ENCODE assay signal across 1 cellular context in genomic region chr21:29647353-29647781, GRCh38.
TF ChIP-seq lines count a peak whose summit lies in the region.

No MANE protein-coding gene starts in this region.

TF ChIP-seq in K562, 482 proteins besides CTCF, POLR2A, EP300 and RAD21 (continued from another document and continues in another):
- TF ChIP-seq, protein P1, sequence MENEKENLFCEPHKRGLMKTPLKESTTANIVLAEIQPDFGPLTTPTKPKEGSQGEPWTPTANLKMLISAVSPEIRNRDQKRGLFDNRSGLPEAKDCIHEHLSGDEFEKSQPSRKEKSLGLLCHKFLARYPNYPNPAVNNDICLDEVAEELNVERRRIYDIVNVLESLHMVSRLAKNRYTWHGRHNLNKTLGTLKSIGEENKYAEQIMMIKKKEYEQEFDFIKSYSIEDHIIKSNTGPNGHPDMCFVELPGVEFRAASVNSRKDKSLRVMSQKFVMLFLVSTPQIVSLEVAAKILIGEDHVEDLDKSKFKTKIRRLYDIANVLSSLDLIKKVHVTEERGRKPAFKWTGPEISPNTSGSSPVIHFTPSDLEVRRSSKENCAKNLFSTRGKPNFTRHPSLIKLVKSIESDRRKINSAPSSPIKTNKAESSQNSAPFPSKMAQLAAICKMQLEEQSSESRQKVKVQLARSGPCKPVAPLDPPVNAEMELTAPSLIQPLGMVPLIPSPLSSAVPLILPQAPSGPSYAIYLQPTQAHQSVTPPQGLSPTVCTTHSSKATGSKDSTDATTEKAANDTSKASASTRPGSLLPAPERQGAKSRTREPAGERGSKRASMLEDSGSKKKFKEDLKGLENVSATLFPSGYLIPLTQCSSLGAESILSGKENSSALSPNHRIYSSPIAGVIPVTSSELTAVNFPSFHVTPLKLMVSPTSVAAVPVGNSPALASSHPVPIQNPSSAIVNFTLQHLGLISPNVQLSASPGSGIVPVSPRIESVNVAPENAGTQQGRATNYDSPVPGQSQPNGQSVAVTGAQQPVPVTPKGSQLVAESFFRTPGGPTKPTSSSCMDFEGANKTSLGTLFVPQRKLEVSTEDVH (IDR thresholded peaks at IDR 0.05; ENCODE audit: low read depth, partially characterized antibody) = peak; percentile 53
- TF ChIP-seq POLR2AphosphoS5 (IDR thresholded peaks at IDR 0.05; ENCODE audit: control insufficient read depth, insufficient read depth, low read depth, low read length) (peak; percentile 78), UBTF (IDR thresholded peaks at IDR 0.05; ENCODE audit: borderline replicate concordance in 1 of 2, low read depth in 2 of 2, low read length in 2 of 2) (0 out of 4 replicates have a peak, but pooled peaks of 1 of the 2 experiments have one; percentile 55), PHB2 (IDR thresholded peaks at IDR 0.05; ENCODE audit: low read depth) (no peak), PRMT5 (CRISPR knock-in tag; IDR thresholded peaks at IDR 0.05) (no peak), HLTF (IDR thresholded peaks at IDR 0.05) (0 out of 2 replicates have a peak, but pooled peaks have one; percentile 43), CSDE1 (IDR thresholded peaks at IDR 0.05) (no peak; a peak in 1 of 4 replicates), NCOA6 (IDR thresholded peaks at IDR 0.05) (no peak), ZKSCAN1 (IDR thresholded peaks at IDR 0.05; ENCODE audit: low read depth, low read length) (no peak), PBX2 (CRISPR knock-in tag; IDR thresholded peaks at IDR 0.05; ENCODE audit: low read depth) (no peak), PBX2 (tag; conservative IDR thresholded peaks at IDR 0.05; ENCODE audit: low read depth) (peak; percentile 76), PML (IDR thresholded peaks at IDR 0.05; ENCODE audit: low read length) (peak; percentile 76; the same call in 1 of the 2 replicates), ILF3 (IDR thresholded peaks at IDR 0.05; ENCODE audit: borderline replicate concordance) (no peak), L3MBTL2 (IDR thresholded peaks at IDR 0.05) (peak; percentile 58), ZFX (CRISPR knock-in tag; IDR thresholded peaks at IDR 0.05) (no peak), ZBTB40 (IDR thresholded peaks at IDR 0.05) (no peak), ZBTB40 (CRISPR knock-in tag; IDR thresholded peaks at IDR 0.05) (no peak), PHF20 (IDR thresholded peaks at IDR 0.05; ENCODE audit: partially characterized antibody) (no peak), NCOA2 (IDR thresholded peaks at IDR 0.05; ENCODE audit: partially characterized antibody in 2 of 2) (no peak), SMAD3 (CRISPR knock-in tag; conservative IDR thresholded peaks at IDR 0.05) (peak; percentile 83), SMAD4 (CRISPR knock-in tag; conservative IDR thresholded peaks at IDR 0.05) (peak; percentile 75), SRSF1 (IDR thresholded peaks at IDR 0.05; ENCODE audit: low read depth, low read length) (no peak), ZFP30 (CRISPR knock-in tag; IDR thresholded peaks at IDR 0.05; ENCODE audit: borderline replicate concordance) (no peak), FOXK2 (conservative IDR thresholded peaks at IDR 0.05 in 1 of 2, IDR thresholded peaks at IDR 0.05 in 1 of 2; ENCODE audit: low read depth in 2 of 2) (peak; percentile 88 to 90), NFATC3 (IDR thresholded peaks at IDR 0.05) (0 out of 2 replicates have a peak, but pooled peaks have one; percentile 61), HCFC1 (IDR thresholded peaks at IDR 0.05; ENCODE audit: low read depth, low read length) (no peak), RBM39 (optimal IDR thresholded peaks at IDR 0.05; ENCODE audit: low read depth, low read length) (no peak), ESRRA (IDR thresholded peaks at IDR 0.05; ENCODE audit: borderline replicate concordance, low read depth) (peak; percentile 50; the same call in 1 of the 2 replicates), PHF8 (IDR thresholded peaks at IDR 0.05; ENCODE audit: borderline replicate concordance, low read length) (no peak; the same call in 1 of the 2 replicates), BRF1 (IDR thresholded peaks at IDR 0.05; ENCODE audit: borderline replicate concordance, extremely low read depth, insufficient read length) (no peak), SIRT6 (IDR thresholded peaks at IDR 0.05; ENCODE audit: low read depth, low read length) (no peak), GATA2 (CRISPR knock-in tag; IDR thresholded peaks at IDR 0.05) (no peak), SUPT5H (IDR thresholded peaks at IDR 0.05) (no peak), FOXP1 (CRISPR knock-in tag; IDR thresholded peaks at IDR 0.05) (no peak), NUFIP1 (IDR thresholded peaks at IDR 0.05; ENCODE audit: partially characterized antibody) (no peak), ZNF584 (CRISPR knock-in tag; IDR thresholded peaks at IDR 0.05; ENCODE audit: low read depth) (0 out of 2 replicates have a peak, but pooled peaks have one; percentile 80)
- TF ChIP-seq, protein P2, sequence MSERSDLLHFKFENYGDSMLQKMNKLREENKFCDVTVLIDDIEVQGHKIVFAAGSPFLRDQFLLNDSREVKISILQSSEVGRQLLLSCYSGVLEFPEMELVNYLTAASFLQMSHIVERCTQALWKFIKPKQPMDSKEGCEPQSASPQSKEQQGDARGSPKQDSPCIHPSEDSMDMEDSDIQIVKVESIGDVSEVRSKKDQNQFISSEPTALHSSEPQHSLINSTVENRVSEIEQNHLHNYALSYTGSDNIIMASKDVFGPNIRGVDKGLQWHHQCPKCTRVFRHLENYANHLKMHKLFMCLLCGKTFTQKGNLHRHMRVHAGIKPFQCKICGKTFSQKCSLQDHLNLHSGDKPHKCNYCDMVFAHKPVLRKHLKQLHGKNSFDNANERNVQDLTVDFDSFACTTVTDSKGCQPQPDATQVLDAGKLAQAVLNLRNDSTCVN (CRISPR knock-in tag; IDR thresholded peaks at IDR 0.05) = no peak
- TF ChIP-seq, protein P3, sequence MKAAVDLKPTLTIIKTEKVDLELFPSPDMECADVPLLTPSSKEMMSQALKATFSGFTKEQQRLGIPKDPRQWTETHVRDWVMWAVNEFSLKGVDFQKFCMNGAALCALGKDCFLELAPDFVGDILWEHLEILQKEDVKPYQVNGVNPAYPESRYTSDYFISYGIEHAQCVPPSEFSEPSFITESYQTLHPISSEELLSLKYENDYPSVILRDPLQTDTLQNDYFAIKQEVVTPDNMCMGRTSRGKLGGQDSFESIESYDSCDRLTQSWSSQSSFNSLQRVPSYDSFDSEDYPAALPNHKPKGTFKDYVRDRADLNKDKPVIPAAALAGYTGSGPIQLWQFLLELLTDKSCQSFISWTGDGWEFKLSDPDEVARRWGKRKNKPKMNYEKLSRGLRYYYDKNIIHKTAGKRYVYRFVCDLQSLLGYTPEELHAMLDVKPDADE (conservative IDR thresholded peaks at IDR 0.05; ENCODE audit: control insufficient read depth, low read depth, low read length) = no peak
- TF ChIP-seq, protein P4, sequence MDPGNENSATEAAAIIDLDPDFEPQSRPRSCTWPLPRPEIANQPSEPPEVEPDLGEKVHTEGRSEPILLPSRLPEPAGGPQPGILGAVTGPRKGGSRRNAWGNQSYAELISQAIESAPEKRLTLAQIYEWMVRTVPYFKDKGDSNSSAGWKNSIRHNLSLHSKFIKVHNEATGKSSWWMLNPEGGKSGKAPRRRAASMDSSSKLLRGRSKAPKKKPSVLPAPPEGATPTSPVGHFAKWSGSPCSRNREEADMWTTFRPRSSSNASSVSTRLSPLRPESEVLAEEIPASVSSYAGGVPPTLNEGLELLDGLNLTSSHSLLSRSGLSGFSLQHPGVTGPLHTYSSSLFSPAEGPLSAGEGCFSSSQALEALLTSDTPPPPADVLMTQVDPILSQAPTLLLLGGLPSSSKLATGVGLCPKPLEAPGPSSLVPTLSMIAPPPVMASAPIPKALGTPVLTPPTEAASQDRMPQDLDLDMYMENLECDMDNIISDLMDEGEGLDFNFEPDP (CRISPR knock-in tag; IDR thresholded peaks at IDR 0.05) = no peak
